12 cellular contexts compared by ENCODE assay signal in the genomic region with DNA sequence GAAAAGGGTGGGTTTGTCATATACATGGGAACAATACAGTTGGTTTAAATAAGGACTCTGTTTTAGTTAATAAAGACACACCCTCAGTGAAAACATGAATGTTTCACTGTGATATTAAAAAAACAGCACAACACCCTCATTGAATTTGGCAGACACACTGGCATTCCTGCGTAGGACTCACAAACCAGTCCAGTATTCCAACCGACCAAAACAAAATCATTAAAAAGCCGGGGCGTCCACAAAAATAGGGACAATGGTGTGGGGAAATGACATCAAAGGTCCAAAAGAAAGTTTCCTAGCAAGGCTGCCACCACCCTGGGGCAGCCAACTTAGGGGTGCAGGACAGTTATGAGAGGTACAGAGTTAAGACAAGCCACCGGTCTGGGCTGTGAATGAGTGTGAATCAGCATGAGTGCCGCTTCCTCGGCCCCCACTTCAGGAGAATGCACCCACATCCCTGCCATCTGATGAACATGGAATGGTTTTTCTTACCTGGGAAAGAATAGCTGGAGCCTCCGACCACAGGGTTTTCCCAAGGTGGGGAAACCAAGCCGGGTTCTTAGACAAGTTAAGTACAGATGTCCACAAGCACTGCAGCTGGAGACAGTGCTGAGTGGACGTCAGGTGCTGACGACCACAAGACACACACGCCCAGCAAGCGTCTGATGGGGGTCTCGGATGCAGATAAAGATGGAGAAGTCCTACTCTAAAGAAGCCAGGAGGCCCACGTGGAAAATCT.
DNase-seq lines count a peak whose midpoint lies in the region; ATAC-seq, FAIRE-seq and TF ChIP-seq lines count a peak whose summit lies in the region.
"Had no signal": no experiment of that assay in that cellular context is flagged by ENCODE, and none has a peak within 500 bp of the region (broad histone marks: within the 10 kb centered on the region; RNA-seq: fewer than 3 reads in every experiment).

No MANE protein-coding gene starts in this region.

- peak; percentile 37 for ATAC-seq in PC-3
- peak; percentile 51 for ATAC-seq in mucosa of descending colon

- H3K27me3 ChIP-seq in PC-3 (ENCODE audit: low read length), result no peaks in the 10 kb centered on the region
- H3K27me3 ChIP-seq in dorsolateral prefrontal cortex, result no peaks in the 10 kb centered on the region
- no peaks in the 10 kb centered on the region for H3K27me3 ChIP-seq in suprapubic skin

- H3K9me2 ChIP-seq in PC-3 (replicated peaks; ENCODE audit: low read length), result no peaks in the 10 kb centered on the region

- H4K20me1 ChIP-seq in PC-3 (ENCODE audit: low read length), result no peaks in the 10 kb centered on the region

- FAIRE-seq in RCC 7860 (lab: Jason Lieb, UNC), result no peak
- FAIRE-seq: islet of Langerhans had no signal

- no peak for TF ChIP-seq POLR2A in suprapubic skin (IDR thresholded peaks at IDR 0.05)

- H3K79me2 ChIP-seq in PC-3 (ENCODE audit: low read length), result no peaks in the 10 kb centered on the region

- no peaks in the 10 kb centered on the region for H3F3A ChIP-seq in PC-3 (ENCODE audit: low read length, unreplicated experiment)

- TF ChIP-seq CTCF in PC-3 (conservative IDR thresholded peaks at IDR 0.05; ENCODE audit: low read depth, low read length) (no peak), dorsolateral prefrontal cortex (IDR thresholded peaks at IDR 0.05 in 54 of 56, conservative IDR thresholded peaks at IDR 0.05 in 2 of 56; ENCODE audit: low read depth in 1 of 56, partially characterized antibody in 56 of 56) (no peak), mucosa of descending colon (IDR thresholded peaks at IDR 0.05) (no peak), suprapubic skin (IDR thresholded peaks at IDR 0.05) (no peak), RWPE1 (conservative IDR thresholded peaks at IDR 0.05; ENCODE audit: low read depth) (no peak)

- DNase-seq in PC-3 (no peak), dorsolateral prefrontal cortex (no peak), mucosa of descending colon (no peak), suprapubic skin (ENCODE audit: low spot score in 2 of 2) (no peak), NCI-H1694 (lab: John Stamatoyannopoulos, UW) (no peak), RCC 7860 (ENCODE audit: low spot score) (no peak), RWPE1 (ENCODE audit: low spot score) (no peak)
- no peak for DNase-seq in activated CD4-positive, alpha-beta T cell treated with anti-CD3 and anti-CD28 coated beads for 1 hour
- DNase-seq: activated CD8-positive, alpha-beta memory T cell treated with anti-CD3 and anti-CD28 coated beads, Interleukin-2, amount 50 U/mL, for 48 hours; Kasumi-1; NCI-H2171 had no signal

- POLR2A ChIA-PET in PC-3 (lab: Charles Lee; ENCODE audit: unreplicated experiment), result no interaction called here
- POLR2A ChIA-PET in RWPE1 (lab: Yijun Ruan, JAX; ENCODE audit: low non-redundant PET), result no interaction called here

- H3K9ac ChIP-seq in PC-3 (ENCODE audit: low read length), result no peak overlapping the region

- 57% methylated on average over 15 of the region's 15 CpGs for WGBS in suprapubic skin

- no peak overlapping the region for H2AFZ ChIP-seq in PC-3 (ENCODE audit: low read length)

- no peak for TF ChIP-seq EP300 in suprapubic skin (IDR thresholded peaks at IDR 0.05)

- H3K4me2 ChIP-seq in PC-3 (ENCODE audit: low read length), result no peak overlapping the region

- H3K9me3 ChIP-seq in PC-3 (ENCODE audit: low read length) (no peaks in the 10 kb centered on the region), mucosa of descending colon (no peaks in the 10 kb centered on the region), suprapubic skin (no peaks in the 10 kb centered on the region)

- peaks cover 32% of the 10 kb centered on the region for H3K36me3 ChIP-seq in PC-3 (ENCODE audit: low read depth, low read length)
- H3K36me3 ChIP-seq in mucosa of descending colon (ENCODE audit: low read depth), result peaks cover 17% of the 10 kb centered on the region
- H3K36me3 ChIP-seq in suprapubic skin, result peaks cover 35% of the 10 kb centered on the region

- no peak overlapping the region for H3K4me3 ChIP-seq in PC-3 (ENCODE audit: low read length)
- H3K4me3 ChIP-seq in dorsolateral prefrontal cortex, result no peak overlapping the region
- H3K4me3 ChIP-seq in mucosa of descending colon, result no peak overlapping the region
- H3K4me3 ChIP-seq in suprapubic skin, result no peak overlapping the region

- CTCF ChIA-PET in PC-3 (lab: Charles Lee) (no interaction called here), RWPE1 (lab: Yijun Ruan, JAX) (no interaction called here)

- no TSS peak for BruUV-seq in PC-3 (replicated peaks; lab: Mats Ljungman, UMichigan)

- intact Hi-C loops in PC-3 (cut with micrococcal nuclease) (no loop called here), dorsolateral prefrontal cortex (cut with DNase I) (no loop called here), mucosa of descending colon (cut with DNase I, micrococcal nuclease) (no loop called here)

- H3K4me1 ChIP-seq in PC-3 (ENCODE audit: insufficient read depth, low read length) (no peaks in the 10 kb centered on the region), mucosa of descending colon (ENCODE audit: low read depth) (no peaks in the 10 kb centered on the region), suprapubic skin (peaks cover 32% of the 10 kb centered on the region)

- H3K27ac ChIP-seq in PC-3 (ENCODE audit: low read length) (no peak overlapping the region), dorsolateral prefrontal cortex (peak overlapping the region in 51 of 59 donors; percentile 1 to 87 (median 62)), suprapubic skin (peak overlapping the region; percentile 85), RWPE1 (no peak overlapping the region)

Comparison
In these comparisons a context has a peak if more than half of its experiments do, and no peak if none do; other contexts are left out.
1. H3K27ac ChIP-seq: peak in dorsolateral prefrontal cortex (51 of 59) and suprapubic skin (single experiment); none in PC-3 (single experiment) and RWPE1 (single experiment).